ENCODE assay signal across 8 cellular contexts in the genomic region with DNA sequence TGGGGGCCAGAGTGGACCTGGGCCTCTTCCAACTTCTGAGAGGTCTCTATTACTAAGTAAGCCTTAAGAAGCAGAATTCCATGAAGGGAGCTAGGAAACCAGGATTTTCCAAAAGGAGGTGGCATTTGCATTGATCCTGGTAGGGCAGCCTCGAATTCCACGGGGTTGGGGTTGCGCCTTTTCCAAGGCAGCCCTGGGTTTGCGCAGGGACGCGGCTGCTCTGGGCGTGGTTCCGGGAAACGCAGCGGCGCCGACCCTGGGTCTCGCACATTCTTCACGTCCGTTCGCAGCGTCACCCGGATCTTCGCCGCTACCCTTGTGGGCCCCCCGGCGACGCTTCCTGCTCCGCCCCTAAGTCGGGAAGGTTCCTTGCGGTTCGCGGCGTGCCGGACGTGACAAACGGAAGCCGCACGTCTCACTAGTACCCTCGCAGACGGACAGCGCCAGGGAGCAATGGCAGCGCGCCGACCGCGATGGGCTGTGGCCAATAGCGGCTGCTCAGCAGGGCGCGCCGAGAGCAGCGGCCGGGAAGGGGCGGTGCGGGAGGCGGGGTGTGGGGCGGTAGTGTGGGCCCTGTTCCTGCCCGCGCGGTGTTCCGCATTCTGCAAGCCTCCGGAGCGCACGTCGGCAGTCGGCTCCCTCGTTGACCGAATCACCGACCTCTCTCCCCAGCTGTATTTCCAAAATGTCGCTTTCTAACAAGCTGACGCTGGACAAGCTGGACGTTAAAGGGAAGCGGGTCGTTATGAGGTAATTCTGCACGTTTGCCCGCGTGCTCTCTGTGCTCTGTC. TPM values are rescaled to one million over a fixed set of nuclear protein-coding genes. Genes with fewer than 3 reads are reported as not detected.
DNase-seq lines count a peak whose midpoint lies in the region; ATAC-seq, FAIRE-seq and TF ChIP-seq lines count a peak whose summit lies in the region.

A gene (plus strand): TSS at position 593 of the 791 bp plus-strand sequence. CDS start 93 bp downstream, at position 686.

- intact Hi-C loops in Right ventricle myocardium inferior (cut with DNase I) (no loop called here), pancreas (cut with DNase I) (no loop called here), tibial artery (cut with DNase I; ENCODE audit: low total_unique reads) (no loop called here)

- peaks cover 33% of the 10 kb centered on the region for H4K20me1 ChIP-seq in SU-DHL-6 (ENCODE audit: low read depth, low read length)

- H3K36me3 ChIP-seq in SU-DHL-6 (ENCODE audit: low read length) (peaks cover 11% of the 10 kb centered on the region; the same call in 1 of the 2 replicates), pancreas (no peaks in the 10 kb centered on the region), tibial artery (no peaks in the 10 kb centered on the region)

- 0 to 28% methylated on average over 70 to 72 of the region's 72 CpGs for WGBS in pancreas, 2 donors

- peak within 1 kb of the TSS; percentile 76 for H3K27ac ChIP-seq in SU-DHL-6 (ENCODE audit: low read depth, low read length)
- peak within 1 kb of the TSS; percentile 62 to 98 (median 82) for H3K27ac ChIP-seq in pancreas
- H3K27ac ChIP-seq in tibial artery: peak within 1 kb of the TSS; percentile 91 to 97

- peaks cover 48% of the 10 kb centered on the region for H3K79me2 ChIP-seq in SU-DHL-6 (ENCODE audit: insufficient read depth, low read length)

- TF ChIP-seq POLR2A in GM10847 (IDR thresholded peaks at IDR 0.05; ENCODE audit: extremely low read depth, insufficient read length): peak; percentile 58

- FAIRE-seq in pancreas (lab: Jason Lieb, UNC): peak; percentile 75

- H3K4me3 ChIP-seq in SU-DHL-6 (ENCODE audit: insufficient read depth, low read length, poor library complexity, severe bottlenecking) (peak within 1 kb of the TSS; percentile 98), pancreas (peak within 1 kb of the TSS; percentile 24 to 69 (median 60)), tibial artery (peak within 1 kb of the TSS; percentile 76 to 77)

- H3K4me2 ChIP-seq in SU-DHL-6 (ENCODE audit: low read depth, low read length, poor library complexity, severe bottlenecking): peak within 1 kb of the TSS; percentile 94

- no peaks in the 10 kb centered on the region for H3F3A ChIP-seq in SU-DHL-6 (ENCODE audit: insufficient read depth)

- DNase-seq in NCI-H128 (lab: John Stamatoyannopoulos, UW; ENCODE audit: unreplicated experiment) (peak; percentile 90), Right ventricle myocardium inferior (ENCODE audit: missing footprints) (peak; percentile 97), pancreas (peak; percentile 93 to 97 (median 95)), tibial artery (peak; percentile 94 to 97)
- DNase-seq in activated naive CD8-positive, alpha-beta T cell treated with anti-CD3 and anti-CD28 coated beads, Interleukin-2, amount 50 U/mL, for 16 hours (ENCODE audit: low read depth, low spot score): peak; percentile 81

- H3K27me3 ChIP-seq in SU-DHL-6 (ENCODE audit: low read length): no peaks in the 10 kb centered on the region
- peaks cover 0 to 10% (median 0%) of the 10 kb centered on the region in 4 donors for H3K27me3 ChIP-seq in pancreas
- no peaks in the 10 kb centered on the region for H3K27me3 ChIP-seq in tibial artery

- H3K9ac ChIP-seq in SU-DHL-6 (ENCODE audit: low read length): peak within 1 kb of the TSS; percentile 97

- TF ChIP-seq CTCF in SU-DHL-6 (IDR thresholded peaks at IDR 0.05; ENCODE audit: insufficient read depth, low read length, poor library complexity, severe bottlenecking) (no peak), pancreas (IDR thresholded peaks at IDR 0.05) (no peak), tibial artery (IDR thresholded peaks at IDR 0.05) (no peak)

- no peaks in the 10 kb centered on the region for H3K9me2 ChIP-seq in SU-DHL-6 (replicated peaks; ENCODE audit: insufficient read depth, low read length)

- H3K4me1 ChIP-seq in pancreas: peaks cover 0 to 14% (median 5%) of the 10 kb centered on the region in 3 donors
- peaks cover 0 to 39% (median 12%) of the 10 kb centered on the region in 4 donors for H3K4me1 ChIP-seq in tibial artery

- H3K9me3 ChIP-seq in SU-DHL-6 (ENCODE audit: insufficient read depth, low read length): no peaks in the 10 kb centered on the region
- no peaks in the 10 kb centered on the region for H3K9me3 ChIP-seq in pancreas
- no peaks in the 10 kb centered on the region for H3K9me3 ChIP-seq in tibial artery

- H2AFZ ChIP-seq in SU-DHL-6 (ENCODE audit: low read depth, low read length, severe bottlenecking): peak within 1 kb of the TSS; percentile 64

- ATAC-seq in HG02678 (IDR thresholded peaks at IDR 0.05; ENCODE audit: unreplicated experiment) (peak; percentile 96), Right ventricle myocardium inferior (peak; percentile 98), pancreas (peak; percentile 96 to 97 (median 96))

RNA-seq across cellular contexts. Expression of the gene that starts here (rescaled TPM):
- total RNA-seq in Right ventricle myocardium inferior: 425 TPM
- 100 to 1,000 TPM in 2 of 6 donors, 10 to 100 TPM in 4; 38.3 to 120 (median 74.2) TPM for total RNA-seq in pancreas
- polyA plus RNA-seq in pancreas: 10 to 100 TPM; 27.0 to 68.5 TPM

Comparison
In these comparisons a context has a peak if more than half of its experiments do, and no peak if none do; other contexts are left out.
1. Peak in every context shown above with its lines: DNase-seq, ATAC-seq, H3K4me3 ChIP-seq and H3K27ac ChIP-seq.